In the genomic region with DNA sequence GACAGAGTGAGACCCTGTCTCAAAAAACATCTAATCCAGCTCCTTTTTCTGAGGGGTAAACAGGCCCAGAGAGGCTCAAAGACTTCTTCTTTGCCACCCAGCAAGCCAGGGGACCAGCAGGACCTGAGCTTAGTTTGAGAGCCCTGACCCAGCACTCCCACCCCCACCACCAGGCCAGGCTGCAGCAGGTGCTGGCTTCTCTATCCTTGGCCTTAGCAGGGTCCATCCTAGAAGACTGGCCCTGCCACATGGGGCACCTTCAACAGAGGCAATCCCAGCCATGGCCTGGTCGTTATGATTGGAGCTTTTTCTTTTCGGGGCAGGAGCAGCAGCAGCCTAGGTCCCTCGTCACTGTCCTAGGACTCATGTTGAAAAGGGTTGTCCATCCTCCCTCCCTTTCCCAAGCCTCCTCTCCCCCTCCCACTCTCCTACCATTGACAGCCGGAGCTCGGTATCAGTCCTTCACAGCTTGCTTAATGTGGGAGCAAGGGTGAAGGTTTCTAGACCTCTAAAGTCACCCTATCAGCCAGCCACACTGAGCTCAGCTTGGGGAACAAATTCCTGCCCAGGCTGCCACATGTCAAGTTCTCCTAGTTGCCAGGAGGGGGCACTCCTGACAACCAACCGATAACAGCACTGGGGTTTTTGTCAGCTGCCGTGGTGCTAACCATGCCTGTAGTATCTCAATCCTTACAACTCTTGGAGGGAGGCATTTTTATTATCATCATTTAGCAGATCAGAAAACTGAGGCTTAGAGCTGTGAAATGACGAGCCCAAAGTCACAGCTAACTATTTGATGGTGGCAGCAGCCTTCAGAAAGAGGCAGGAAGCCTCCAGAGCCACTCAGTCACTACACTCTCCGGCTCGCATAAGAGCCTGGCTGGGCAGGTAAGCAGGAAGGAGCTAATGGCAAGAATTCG, we compare ENCODE assay signal across 8 cellular contexts. TPM values are rescaled to one million over a fixed set of nuclear protein-coding genes. Genes with fewer than 3 reads are reported as not detected.
DNase-seq lines count a peak whose midpoint lies in the region; ATAC-seq and TF ChIP-seq lines count a peak whose summit lies in the region.

No MANE protein-coding gene starts in this region.

- DNase-seq in BJ (ENCODE audit: low read depth): no peak
- peak; percentile 31 for DNase-seq in NCI-H2171 treated with DMSO at 0.1 percent for 48 hours (lab: John Stamatoyannopoulos, UW)
- DNase-seq in WERI-Rb-1: peak; percentile 70
- peak; percentile 78 for DNase-seq in cerebellum (ENCODE audit: low spot score)
- DNase-seq in left kidney (ENCODE audit: low read depth, low spot score): peak; percentile 80
- DNase-seq in stimulated activated CD4-positive, alpha-beta T cell treated with anti-CD3 and anti-CD28 coated beads, Interleukin-4, amount 100 ng/mL, for 24 hours: peak; percentile 66

- no peak overlapping the region for H3K27ac ChIP-seq in WERI-Rb-1

- CTCF ChIA-PET in BJ (lab: Yijun Ruan, JAX): interaction anchor here (0.7 to 2.7 kb wide), 18 partner anchors 8 to 268 kb away, joined by 3 to 24 read pairs (median 5); partner anchors contain the start of genes LRRC59 and XYLT2

- peak; percentile 85 for TF ChIP-seq CTCF in BJ (IDR thresholded peaks at IDR 0.05; ENCODE audit: insufficient read depth, low read depth, low read length)
- peak; percentile 91 for TF ChIP-seq CTCF in WERI-Rb-1 (IDR thresholded peaks at IDR 0.05; ENCODE audit: low read depth, low read length)

- H3K27me3 ChIP-seq in BJ (ENCODE audit: control insufficient read depth, insufficient read depth, low read length) (no peaks in the 10 kb centered on the region), WERI-Rb-1 (ENCODE audit: insufficient read depth, low read depth, severe bottlenecking) (no peaks in the 10 kb centered on the region)

- ATAC-seq in GM19467 (IDR thresholded peaks at IDR 0.05; ENCODE audit: unreplicated experiment): peak; percentile 50
- no peak for ATAC-seq in GM19452 (IDR thresholded peaks at IDR 0.05; ENCODE audit: unreplicated experiment)

- H3K4me3 ChIP-seq in BJ (ENCODE audit: low read depth, low read length) (no peak overlapping the region), WERI-Rb-1 (ENCODE audit: low read depth, low read length) (no peak overlapping the region)

- no peaks in the 10 kb centered on the region for H3K9me3 ChIP-seq in WERI-Rb-1 (ENCODE audit: severe bottlenecking)

- H3K36me3 ChIP-seq in BJ (ENCODE audit: control insufficient read depth, insufficient read depth, low read length) (peaks cover 30% of the 10 kb centered on the region), WERI-Rb-1 (peaks cover 52% of the 10 kb centered on the region)

- POLR2A ChIA-PET in BJ (lab: Charles Lee): interaction anchor here (0.7 to 0.9 kb wide), 2 partner anchors 15 to 35 kb away, joined by 3 to 4 read pairs; partner anchors contain the start of gene LRRC59

RNA-seq across cellular contexts. Expression of gene MRPL27, which starts 11.2 kb away (rescaled TPM):
- polyA plus RNA-seq in BJ (2011; rRNA removed): 115 and 142 TPM in 2 replicates
- polyA minus RNA-seq in BJ (2011; rRNA and poly(A)+ RNA removed): 24.8 and 30.5 TPM in 2 replicates
- total RNA-seq in cerebellum: 32.8 TPM

RNA-seq across cellular contexts. Expression of gene EME1, which starts 11.2 kb away (rescaled TPM):
- 5.3 and 5.9 TPM in 2 replicates for polyA plus RNA-seq in BJ (2011; rRNA removed)
- 2.2 and 2.6 TPM in 2 replicates for polyA minus RNA-seq in BJ (2011; rRNA and poly(A)+ RNA removed)
- 4.7 TPM for total RNA-seq in cerebellum

RNA-seq across cellular contexts. Expression of gene XYLT2, which starts 15.9 kb away (rescaled TPM):
- polyA plus RNA-seq in BJ (2011; rRNA removed): 15.4 and 25.0 TPM in 2 replicates
- 21.3 and 29.4 TPM in 2 replicates for polyA minus RNA-seq in BJ (2011; rRNA and poly(A)+ RNA removed)
- 17.8 TPM for total RNA-seq in cerebellum

RNA-seq across cellular contexts. Expression of gene LRRC59, which starts 35.5 kb away (rescaled TPM):
- polyA plus RNA-seq in BJ (2011; rRNA removed): 110 and 119 TPM in 2 replicates
- 99.3 and 106 TPM in 2 replicates for polyA minus RNA-seq in BJ (2011; rRNA and poly(A)+ RNA removed)
- 35.9 TPM for total RNA-seq in cerebellum
